Comparison of ENCODE assay signal across 32 cellular contexts in the genomic region with DNA sequence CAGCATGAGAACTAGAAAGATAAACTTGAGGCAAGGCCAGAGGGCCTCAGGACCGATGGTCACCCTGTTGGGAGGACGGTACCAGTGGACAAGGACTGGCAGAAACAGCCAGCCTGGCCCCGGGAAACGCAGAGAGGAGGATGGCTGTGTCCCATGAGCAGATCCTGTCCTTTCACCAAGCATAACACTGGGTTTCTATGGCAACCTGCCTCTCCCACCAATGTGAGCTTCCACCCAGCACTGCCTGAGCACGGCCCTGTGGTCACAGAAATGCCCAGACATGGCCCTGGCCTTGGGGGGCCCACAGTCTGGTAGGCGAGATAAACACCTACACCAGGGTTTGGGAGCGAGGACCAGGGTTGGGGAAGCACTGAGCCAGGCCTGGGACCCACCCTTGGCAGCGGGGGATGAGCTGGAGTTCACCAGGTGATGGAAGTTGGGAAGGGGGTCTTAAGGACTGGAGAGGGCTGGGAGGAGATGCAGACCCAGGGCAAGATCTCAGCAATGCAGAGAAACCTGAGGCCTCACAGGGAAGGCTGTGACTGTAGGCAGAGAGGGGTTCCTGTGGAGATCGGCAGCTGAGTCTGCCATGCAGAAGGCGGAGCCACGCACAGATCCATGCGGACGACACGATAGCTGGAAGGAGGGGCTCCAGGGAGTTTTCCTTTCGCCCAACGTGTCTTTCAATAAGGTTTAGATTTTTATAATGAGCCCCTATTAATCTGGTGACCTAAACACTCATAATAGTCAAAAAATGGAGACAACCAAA. TPM values are rescaled to one million over a fixed set of nuclear protein-coding genes. Genes with fewer than 3 reads are reported as not detected.
"Had no signal": no experiment of that assay in that cellular context is flagged by ENCODE, and none has a peak within 500 bp of the region (broad histone marks: within the 10 kb centered on the region; RNA-seq: fewer than 3 reads in every experiment).

No MANE protein-coding gene starts in this region.

- H2AFZ ChIP-seq: hepatocyte had no signal

- H3K27me3 Mint-ChIP-seq: activated CD4-positive, alpha-beta T cell treated with anti-CD3 and anti-CD28 coated beads, Interleukin-2, amount 10 ng/mL, durations not matched to agents 24 days and 14 days had no signal

- H3K27ac Mint-ChIP-seq: activated CD4-positive, alpha-beta memory T cell treated with anti-CD3 and anti-CD28 coated beads for 36 hours; activated CD4-positive, alpha-beta T cell treated with anti-CD3 and anti-CD28 coated beads, Interleukin-2, amount 10 ng/mL, durations not matched to agents 24 days and 14 days; activated T-cell treated with anti-CD3 and anti-CD28 coated beads, Interleukin-2, amount 50 U/mL, for 24 hours; activated T-helper 17 cell treated with anti-CD3 and anti-CD28 coated beads, Interleukin-2, amount 50 U/mL, for 72 hours; dendritic cell treated with granulocyte-macrophage colony-stimulating factor and Interleukin-4, amounts not matched to agents 40 ng/mL and 50 ng/mL, for 4 days; natural killer cell treated with Interleukin-12 subunit alpha and Interleukin-12 subunit beta and Interleukin-15 and Interleukin-18, amount 100 ng/mL, for 72 hours; stimulated activated effector memory CD8-positive, alpha-beta T cell treated with anti-CD3 and anti-CD28 coated beads, Interleukin-12 subunit alpha, Interleukin-12 subunit beta, amount 100 ng/mL, for 72 hours; stimulated activated naive CD8-positive, alpha-beta T cell treated with anti-CD3 and anti-CD28 coated beads, Interleukin-15, amount 100 ng/mL, for 72 hours; type B pancreatic cell had no signal

- H3K36me3 ChIP-seq: breast epithelium, gastrocnemius medialis, lower lobe of right lung, ovary, prostate gland, sigmoid colon, uterus had no signal

- H3K9me3 Mint-ChIP-seq: activated CD4-positive, alpha-beta memory T cell treated with anti-CD3 and anti-CD28 coated beads for 36 hours; activated CD4-positive, alpha-beta T cell treated with anti-CD3 and anti-CD28 coated beads, Interleukin-2, amount 10 ng/mL, durations not matched to agents 24 days and 14 days; activated T-cell treated with anti-CD3 and anti-CD28 coated beads, Interleukin-2, amount 50 U/mL, for 24 hours; activated T-helper 17 cell treated with anti-CD3 and anti-CD28 coated beads, Interleukin-2, amount 50 U/mL, for 72 hours; dendritic cell treated with granulocyte-macrophage colony-stimulating factor and Interleukin-4, amounts not matched to agents 40 ng/mL and 50 ng/mL, for 4 days; natural killer cell treated with Interleukin-12 subunit alpha and Interleukin-12 subunit beta and Interleukin-15 and Interleukin-18, amount 100 ng/mL, for 72 hours; stimulated activated effector memory CD8-positive, alpha-beta T cell treated with anti-CD3 and anti-CD28 coated beads, Interleukin-12 subunit alpha, Interleukin-12 subunit beta, amount 100 ng/mL, for 72 hours; stimulated activated naive CD8-positive, alpha-beta T cell treated with anti-CD3 and anti-CD28 coated beads, Interleukin-15, amount 100 ng/mL, for 72 hours; type B pancreatic cell had no signal

- DNase-seq: activated CD4-positive, alpha-beta memory T cell treated with anti-CD3 and anti-CD28 coated beads for 36 hours; activated CD4-positive, alpha-beta T cell treated with anti-CD3 and anti-CD28 coated beads, Interleukin-2, amount 10 ng/mL, durations not matched to agents 24 days and 14 days; activated CD8-positive, alpha-beta memory T cell treated with anti-CD3 and anti-CD28 coated beads, Interleukin-2, amount 50 U/mL, for 48 hours; activated gamma-delta T cell treated with Interleukin-2 at 50 U/mL for 16 hours; activated naive CD4-positive, alpha-beta T cell treated with anti-CD3 and anti-CD28 coated beads, Interleukin-2, amount 50 U/mL, for 16 hours; activated T-cell treated with anti-CD3 and anti-CD28 coated beads, Interleukin-2, amount 50 U/mL, for 24 hours; amygdala; central memory CD4-positive, alpha-beta T cell; gastrocnemius medialis; lower lobe of right lung; mesenchymal stem cell; ovary; retina; sigmoid colon; small intestine; stimulated activated CD4-positive, alpha-beta T cell treated with anti-CD3 and anti-CD28 coated beads, Interleukin-4, amount 100 ng/mL, for 24 hours; stimulated activated naive CD8-positive, alpha-beta T cell treated with anti-CD3 and anti-CD28 coated beads, Interleukin-15, amount 100 ng/mL, for 72 hours; substantia nigra; uterus had no signal

- H3K4me1 Mint-ChIP-seq: activated CD4-positive, alpha-beta T cell treated with anti-CD3 and anti-CD28 coated beads, Interleukin-2, amount 10 ng/mL, durations not matched to agents 24 days and 14 days; activated T-helper 17 cell treated with anti-CD3 and anti-CD28 coated beads, Interleukin-2, amount 50 U/mL, for 72 hours; stimulated activated naive CD8-positive, alpha-beta T cell treated with anti-CD3 and anti-CD28 coated beads, Interleukin-15, amount 100 ng/mL, for 72 hours had no signal

- ATAC-seq: activated T-helper 17 cell treated with anti-CD3 and anti-CD28 coated beads, Interleukin-2, amount 50 U/mL, for 72 hours; gastrocnemius medialis; left lobe of liver; lower lobe of right lung; natural killer cell treated with Interleukin-12 subunit alpha and Interleukin-12 subunit beta and Interleukin-15 and Interleukin-18, amount 100 ng/mL, for 72 hours; stimulated activated effector memory CD8-positive, alpha-beta T cell treated with anti-CD3 and anti-CD28 coated beads, Interleukin-12 subunit alpha, Interleukin-12 subunit beta, amount 100 ng/mL, for 72 hours; stimulated activated naive CD8-positive, alpha-beta T cell treated with anti-CD3 and anti-CD28 coated beads, Interleukin-15, amount 100 ng/mL, for 72 hours had no signal

- H3K4me1 ChIP-seq: breast epithelium, gastrocnemius medialis, lower lobe of right lung, prostate gland, sigmoid colon, uterus had no signal

- H3K9me3 ChIP-seq: breast epithelium, gastrocnemius medialis, lower lobe of right lung, ovary, prostate gland, sigmoid colon, uterus had no signal

- H3K4me3 Mint-ChIP-seq: activated CD4-positive, alpha-beta memory T cell treated with anti-CD3 and anti-CD28 coated beads for 36 hours; activated CD4-positive, alpha-beta T cell treated with anti-CD3 and anti-CD28 coated beads, Interleukin-2, amount 10 ng/mL, durations not matched to agents 24 days and 14 days; activated T-cell treated with anti-CD3 and anti-CD28 coated beads, Interleukin-2, amount 50 U/mL, for 24 hours; activated T-helper 17 cell treated with anti-CD3 and anti-CD28 coated beads, Interleukin-2, amount 50 U/mL, for 72 hours; dendritic cell treated with granulocyte-macrophage colony-stimulating factor and Interleukin-4, amounts not matched to agents 40 ng/mL and 50 ng/mL, for 4 days; natural killer cell treated with Interleukin-12 subunit alpha and Interleukin-12 subunit beta and Interleukin-15 and Interleukin-18, amount 100 ng/mL, for 72 hours; stimulated activated effector memory CD8-positive, alpha-beta T cell treated with anti-CD3 and anti-CD28 coated beads, Interleukin-12 subunit alpha, Interleukin-12 subunit beta, amount 100 ng/mL, for 72 hours; stimulated activated naive CD8-positive, alpha-beta T cell treated with anti-CD3 and anti-CD28 coated beads, Interleukin-15, amount 100 ng/mL, for 72 hours; type B pancreatic cell had no signal

- H3K79me2 ChIP-seq: hepatocyte had no signal

- FAIRE-seq: endometrium, small intestine had no signal

- H3K4me2 ChIP-seq: hepatocyte had no signal

- H3K27me3 ChIP-seq: ovary, uterus had no signal

- H3K4me3 ChIP-seq: breast epithelium, gastrocnemius medialis, hepatocyte, lower lobe of right lung, ovary, prostate gland, sigmoid colon, uterus had no signal

- H3K36me3 Mint-ChIP-seq: activated CD4-positive, alpha-beta memory T cell treated with anti-CD3 and anti-CD28 coated beads for 36 hours; natural killer cell treated with Interleukin-12 subunit alpha and Interleukin-12 subunit beta and Interleukin-15 and Interleukin-18, amount 100 ng/mL, for 72 hours; stimulated activated effector memory CD8-positive, alpha-beta T cell treated with anti-CD3 and anti-CD28 coated beads, Interleukin-12 subunit alpha, Interleukin-12 subunit beta, amount 100 ng/mL, for 72 hours; type B pancreatic cell had no signal

- H3K27ac ChIP-seq: breast epithelium, epithelial cell of prostate, gastrocnemius medialis, hepatocyte, lower lobe of right lung, ovary, prostate gland, sigmoid colon, uterus had no signal

RNA-seq across cellular contexts. Expression of a gene that starts 32.7 kb away (rescaled TPM):
- total RNA-seq: activated CD4-positive, alpha-beta memory T cell treated with anti-CD3 and anti-CD28 coated beads for 36 hours; activated CD4-positive, alpha-beta T cell treated with anti-CD3 and anti-CD28 coated beads, Interleukin-2, amount 10 ng/mL, durations not matched to agents 24 days and 14 days; activated CD8-positive, alpha-beta memory T cell treated with anti-CD3 and anti-CD28 coated beads for 36 hours; activated T-helper 17 cell treated with anti-CD3 and anti-CD28 coated beads, Interleukin-2, amount 50 U/mL, for 72 hours; mononuclear cell; natural killer cell treated with Interleukin-12 subunit alpha and Interleukin-12 subunit beta and Interleukin-15 and Interleukin-18, amount 100 ng/mL, for 72 hours had no signal
